ENCODE assay signal across 10 cellular contexts in genomic region chr12:118360785-118361404, GRCh38. TPM values are rescaled to one million over a fixed set of nuclear protein-coding genes. Genes with fewer than 3 reads are reported as not detected.
A peak's percentile ranks its signal among the peaks of the same experiment; 100 is the strongest.
DNase-seq lines count a peak whose midpoint lies in the region; ATAC-seq lines count a peak whose summit lies in the region.
"Had no signal": no experiment of that assay in that cellular context is flagged by ENCODE, and none has a peak within 500 bp of the region (broad histone marks: within the 10 kb centered on the region; RNA-seq: fewer than 3 reads in every experiment).

No MANE protein-coding gene starts in this region.

- H3K9me3 Mint-ChIP-seq in activated naive CD4-positive, alpha-beta T cell treated with anti-CD3 and anti-CD28 coated beads, Interleukin-2, amount 50 U/mL, for 24 hours, result no peaks in the 10 kb centered on the region
- no peaks in the 10 kb centered on the region for H3K9me3 Mint-ChIP-seq in activated naive CD4-positive, alpha-beta T cell treated with anti-CD3 and anti-CD28 coated beads for 36 hours

- CTCF ChIA-PET in activated naive CD4-positive, alpha-beta T cell treated with anti-CD3 and anti-CD28 coated beads for 36 hours (lab: Charles Lee), result interaction anchor here (0.7 kb wide), 1 partner anchor 93 kb away, joined by 3 read pairs; no protein-coding TSS in a partner anchor

- H3K36me3 Mint-ChIP-seq in activated naive CD4-positive, alpha-beta T cell treated with anti-CD3 and anti-CD28 coated beads, Interleukin-2, amount 50 U/mL, for 24 hours, result no peaks in the 10 kb centered on the region
- H3K36me3 Mint-ChIP-seq in activated naive CD4-positive, alpha-beta T cell treated with anti-CD3 and anti-CD28 coated beads for 36 hours (ENCODE audit: low read depth), result no peaks in the 10 kb centered on the region

- H3K4me3 Mint-ChIP-seq in activated naive CD4-positive, alpha-beta T cell treated with anti-CD3 and anti-CD28 coated beads, Interleukin-2, amount 50 U/mL, for 24 hours, result peak overlapping the region; percentile 26
- H3K4me3 Mint-ChIP-seq in activated naive CD4-positive, alpha-beta T cell treated with anti-CD3 and anti-CD28 coated beads for 36 hours, result no peak overlapping the region

- H3K27ac Mint-ChIP-seq in activated naive CD4-positive, alpha-beta T cell treated with anti-CD3 and anti-CD28 coated beads, Interleukin-2, amount 50 U/mL, for 24 hours, result no peak overlapping the region
- H3K27ac Mint-ChIP-seq in activated naive CD4-positive, alpha-beta T cell treated with anti-CD3 and anti-CD28 coated beads for 36 hours, result no peak overlapping the region

- no peaks in the 10 kb centered on the region for H3K27me3 Mint-ChIP-seq in activated naive CD4-positive, alpha-beta T cell treated with anti-CD3 and anti-CD28 coated beads, Interleukin-2, amount 50 U/mL, for 24 hours
- H3K27me3 Mint-ChIP-seq in activated naive CD4-positive, alpha-beta T cell treated with anti-CD3 and anti-CD28 coated beads for 36 hours (ENCODE audit: low read depth), result no peaks in the 10 kb centered on the region

- DNase-seq in activated naive CD4-positive, alpha-beta T cell treated with anti-CD3 and anti-CD28 coated beads for 36 hours, result no peak
- peak; percentile 74 for DNase-seq in RKO (ENCODE audit: low spot score)
- no peak for DNase-seq in epithelial cell of prostate (ENCODE audit: low read depth, low spot score)
- DNase-seq in activated gamma-delta T cell treated with Interleukin-2 at 50 U/mL for 16 hours, result no peak
- DNase-seq in NOMO-1 (lab: John Stamatoyannopoulos, UW; ENCODE audit: unreplicated experiment in 2 of 2), result no peak
- no peak for DNase-seq in GF-D8 (lab: John Stamatoyannopoulos, UW)
- DNase-seq: Karpas-422, thyroid gland had no signal

- ATAC-seq in GM19328 (IDR thresholded peaks at IDR 0.05; ENCODE audit: unreplicated experiment), result no peak

- intact Hi-C loops in activated naive CD4-positive, alpha-beta T cell treated with anti-CD3 and anti-CD28 coated beads for 36 hours (cut with micrococcal nuclease), result no loop called here

- peaks cover 47% of the 10 kb centered on the region for H3K4me1 Mint-ChIP-seq in activated naive CD4-positive, alpha-beta T cell treated with anti-CD3 and anti-CD28 coated beads, Interleukin-2, amount 50 U/mL, for 24 hours
- H3K4me1 Mint-ChIP-seq in activated naive CD4-positive, alpha-beta T cell treated with anti-CD3 and anti-CD28 coated beads for 36 hours (ENCODE audit: low read depth), result peaks cover 32% of the 10 kb centered on the region

- peak overlapping the region; percentile 45 for H3K27ac ChIP-seq in epithelial cell of prostate
- H3K27ac ChIP-seq: thyroid gland had no signal

RNA-seq across cellular contexts. Expression of gene TAOK3, which starts 11.8 kb away (rescaled TPM):
- total RNA-seq in activated naive CD4-positive, alpha-beta T cell treated with anti-CD3 and anti-CD28 coated beads for 36 hours, result 10 to 100 TPM; 49.1 to 49.2 TPM

RNA-seq across cellular contexts. Expression of gene SUDS3, which starts 15.5 kb away (rescaled TPM):
- 10 to 100 TPM; 17.5 to 18.6 TPM for total RNA-seq in activated naive CD4-positive, alpha-beta T cell treated with anti-CD3 and anti-CD28 coated beads for 36 hours
